ENCODE assay signal across 1 cellular context in genomic region chr3:4976109-4976508, GRCh38.
TF ChIP-seq lines count a peak whose summit lies in the region.

No MANE protein-coding gene starts in this region.

TF ChIP-seq in HEK293, 187 proteins besides CTCF, POLR2A, EP300 and RAD21 (continued from another document and continues in another):
- TF ChIP-seq PRDM10 (tag by site-specific recombination; IDR thresholded peaks at IDR 0.05), result peak; percentile 49; the same call in 1 of the 2 replicates
- TF ChIP-seq ZNF514 (tag by site-specific recombination; IDR thresholded peaks at IDR 0.05), result no peak
- TF ChIP-seq ZNF148 (tag by site-specific recombination; IDR thresholded peaks at IDR 0.05; ENCODE audit: borderline replicate concordance), result no peak
- no peak for TF ChIP-seq KLF10 (tag by site-specific recombination; IDR thresholded peaks at IDR 0.05)
- peak; percentile 46 for TF ChIP-seq ZNF654 (tag by site-specific recombination; IDR thresholded peaks at IDR 0.05; ENCODE audit: low read depth)
- peak; percentile 88; the same call in 1 of the 2 replicates for TF ChIP-seq ZNF561 (tag by site-specific recombination; IDR thresholded peaks at IDR 0.05; ENCODE audit: borderline replicate concordance)
- no peak for TF ChIP-seq PBX3 (CRISPR knock-in tag; IDR thresholded peaks at IDR 0.05)
- peak; percentile 82; the same call in 1 of the 2 replicates for TF ChIP-seq MZF1 (tag by site-specific recombination; IDR thresholded peaks at IDR 0.05; ENCODE audit: borderline replicate concordance)
- 0 out of 2 replicates have a peak, but pooled peaks have one; percentile 23 for TF ChIP-seq ZNF660 (tag by site-specific recombination; IDR thresholded peaks at IDR 0.05)
- peak; percentile 19; the same call in 1 of the 2 replicates for TF ChIP-seq GLIS1 (tag by site-specific recombination; IDR thresholded peaks at IDR 0.05)
- TF ChIP-seq ZNF292 (tag by site-specific recombination; IDR thresholded peaks at IDR 0.05; ENCODE audit: borderline replicate concordance, low read depth), result no peak
- no peak for TF ChIP-seq ZNF350 (tag by site-specific recombination; IDR thresholded peaks at IDR 0.05)
- no peak for TF ChIP-seq PRDM6 (tag by site-specific recombination; IDR thresholded peaks at IDR 0.05)
- TF ChIP-seq PRDM4 (tag by site-specific recombination; IDR thresholded peaks at IDR 0.05), result no peak
- TF ChIP-seq ZBTB8A (tag by site-specific recombination; IDR thresholded peaks at IDR 0.05), result 0 out of 2 replicates have a peak, but pooled peaks have one; percentile 15
- TF ChIP-seq ZNF416 (tag by site-specific recombination; IDR thresholded peaks at IDR 0.05), result no peak
- TF ChIP-seq YY1 (tag by site-specific recombination; IDR thresholded peaks at IDR 0.05), result peak; percentile 40; the same call in 1 of the 2 replicates
- no peak for TF ChIP-seq ZNF112 (tag by site-specific recombination; IDR thresholded peaks at IDR 0.05)
- TF ChIP-seq PRDM2 (tag by site-specific recombination; IDR thresholded peaks at IDR 0.05; ENCODE audit: borderline replicate concordance), result no peak
- TF ChIP-seq ZBTB49 (tag by site-specific recombination; IDR thresholded peaks at IDR 0.05; ENCODE audit: low read depth), result no peak
- no peak for TF ChIP-seq ZSCAN18 (tag by site-specific recombination; IDR thresholded peaks at IDR 0.05)
- TF ChIP-seq ZNF48 (tag by site-specific recombination; IDR thresholded peaks at IDR 0.05), result no peak
- no peak for TF ChIP-seq ZFP3 (tag by site-specific recombination; IDR thresholded peaks at IDR 0.05; ENCODE audit: low read depth)
- no peak for TF ChIP-seq ZIC2 (tag by site-specific recombination; IDR thresholded peaks at IDR 0.05)
- no peak for TF ChIP-seq ZNF426 (tag by site-specific recombination; IDR thresholded peaks at IDR 0.05)
- TF ChIP-seq ZNF621 (tag by site-specific recombination; IDR thresholded peaks at IDR 0.05), result no peak
- TF ChIP-seq ZNF596 (tag by site-specific recombination; IDR thresholded peaks at IDR 0.05), result no peak
- no peak for TF ChIP-seq ZBTB17 (tag by site-specific recombination; IDR thresholded peaks at IDR 0.05)
- TF ChIP-seq ZXDB (tag by site-specific recombination; IDR thresholded peaks at IDR 0.05), result 0 out of 2 replicates have a peak, but pooled peaks have one; percentile 14
- TF ChIP-seq ZNF132 (tag by site-specific recombination; IDR thresholded peaks at IDR 0.05; ENCODE audit: borderline replicate concordance), result no peak
- TF ChIP-seq ZNF704 (tag by site-specific recombination; IDR thresholded peaks at IDR 0.05), result no peak
